8 cellular contexts compared by ENCODE assay signal in the genomic region with DNA sequence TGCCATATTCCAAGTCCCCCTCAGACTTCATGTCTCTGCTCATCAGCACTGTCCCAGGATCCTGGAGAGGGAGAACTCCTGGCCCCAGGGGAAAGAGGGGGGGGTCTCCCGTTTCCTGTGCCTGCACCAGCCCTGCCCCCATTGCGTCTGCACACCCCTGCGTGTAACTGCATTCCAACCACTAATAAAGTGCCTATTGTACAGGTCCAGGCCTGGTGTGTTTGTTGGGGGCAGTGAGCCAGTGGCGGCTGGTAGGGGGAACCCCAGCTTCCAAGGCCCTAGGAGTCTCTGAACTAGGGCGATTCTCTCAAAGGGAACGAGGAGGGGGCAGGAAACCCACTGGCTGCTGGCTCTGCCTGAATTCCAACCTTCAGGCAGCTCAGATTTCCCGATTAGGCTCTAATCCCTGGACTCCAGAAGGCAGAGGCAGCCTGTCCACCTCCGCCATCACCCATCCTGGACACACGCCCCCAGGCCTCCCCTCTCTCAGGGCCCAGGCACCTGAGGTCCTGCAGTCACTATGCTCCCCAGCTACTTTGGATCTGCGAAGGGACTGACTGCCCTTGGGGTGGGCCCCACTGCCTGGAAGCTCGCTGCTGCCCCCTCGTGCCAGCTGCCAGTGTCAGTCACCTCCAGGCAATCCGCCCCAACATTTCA. TPM values are rescaled to one million over a fixed set of nuclear protein-coding genes. Genes with fewer than 3 reads are reported as not detected.
DNase-seq lines count a peak whose midpoint lies in the region; ATAC-seq and TF ChIP-seq lines count a peak whose summit lies in the region.

No MANE protein-coding gene starts in this region.

- H2AFZ ChIP-seq in Loucy (ENCODE audit: low read length) = no peak overlapping the region

- H3K4me3 ChIP-seq in Loucy (ENCODE audit: low read length, poor library complexity, severe bottlenecking) = no peak overlapping the region

- no peaks in the 10 kb centered on the region for H4K20me1 ChIP-seq in Loucy (ENCODE audit: insufficient read depth, low read length, poor library complexity, severe bottlenecking)

- no peaks in the 10 kb centered on the region for H3K9me3 ChIP-seq in Loucy (ENCODE audit: insufficient read depth, low read depth, low read length)

- peak overlapping the region; percentile 38 for H3K4me2 ChIP-seq in Loucy (ENCODE audit: low read depth, low read length, poor library complexity, severe bottlenecking)

- DNase-seq in DMS79 treated with DMSO at 0.1 percent for 48 hours (lab: John Stamatoyannopoulos, UW) (peak; percentile 45), SK-N-DZ (ENCODE audit: low spot score) (peak; percentile 70), foreskin keratinocyte (peak in 1 of 2 donors; percentile 55), occipital lobe (lab: John Stamatoyannopoulos, UW) (peak; percentile 48), superior temporal gyrus (ENCODE audit: extremely low spot score) (peak; percentile 88)
- peak; percentile 80 for DNase-seq in activated gamma-delta T cell treated with anti-CD3 and anti-CD28 coated beads, Interleukin-2, amount 50 U/mL, for 16 hours (ENCODE audit: low read depth)

- H3K36me3 ChIP-seq in Loucy (ENCODE audit: insufficient read depth, low read length) = peaks cover 2% of the 10 kb centered on the region; the same call in 1 of the 2 replicates

- H3K27me3 ChIP-seq in Loucy (ENCODE audit: insufficient read depth, low read length, poor library complexity, severe bottlenecking) (no peaks in the 10 kb centered on the region), foreskin keratinocyte (no peaks in the 10 kb centered on the region)

- TF ChIP-seq CTCF in Loucy (conservative IDR thresholded peaks at IDR 0.05; ENCODE audit: low read length) (peak; percentile 81), foreskin keratinocyte (conservative IDR thresholded peaks at IDR 0.05) (peak; percentile 95)

- peak overlapping the region; percentile 47 for H3K9ac ChIP-seq in Loucy (ENCODE audit: low read depth, low read length, poor library complexity, severe bottlenecking)

- H3F3A ChIP-seq in Loucy (ENCODE audit: low read depth) = no peaks in the 10 kb centered on the region

- H3K9me2 ChIP-seq in Loucy (replicated peaks; ENCODE audit: low read depth, low read length) = no peaks in the 10 kb centered on the region

- H3K79me2 ChIP-seq in Loucy (ENCODE audit: insufficient read depth, low read length) = no peaks in the 10 kb centered on the region

- peak; percentile 77 for ATAC-seq in foreskin keratinocyte
- ATAC-seq in GM21367 (IDR thresholded peaks at IDR 0.05; ENCODE audit: unreplicated experiment) = no peak

- no peak overlapping the region for H3K27ac ChIP-seq in foreskin keratinocyte

- H3K4me1 ChIP-seq in Loucy (ENCODE audit: insufficient read depth, low read length, poor library complexity, severe bottlenecking) (peaks cover 21% of the 10 kb centered on the region), foreskin keratinocyte (peaks cover 5% of the 10 kb centered on the region)

RNA-seq across cellular contexts. Expression of a gene that starts 9.7 kb away (rescaled TPM):
- polyA plus RNA-seq in SK-N-DZ (2014; cell fraction: cytosol; rRNA removed) = 290 and 335 TPM in 2 replicates
- polyA plus RNA-seq in SK-N-DZ (2014; cell fraction: nucleus; rRNA removed) = 824 and 883 TPM in 2 replicates
- total RNA-seq in foreskin keratinocyte = 189 and 218 TPM in 2 replicates
- polyA plus RNA-seq in foreskin keratinocyte = 137 and 162 TPM in 2 replicates
- total RNA-seq in occipital lobe = 148 TPM

RNA-seq across cellular contexts. Expression of a gene that starts 19.1 kb away (rescaled TPM):
- polyA plus RNA-seq in SK-N-DZ (2014; cell fraction: cytosol; rRNA removed) = 13.7 and 15.7 TPM in 2 replicates
- polyA plus RNA-seq in SK-N-DZ (2014; cell fraction: nucleus; rRNA removed) = 21.2 and 36.2 TPM in 2 replicates
- 136 and 141 TPM in 2 replicates for total RNA-seq in foreskin keratinocyte
- polyA plus RNA-seq in foreskin keratinocyte = 130 and 138 TPM in 2 replicates
- total RNA-seq in occipital lobe = 25.9 TPM

RNA-seq across cellular contexts. Expression of a gene that starts 56.8 kb away (rescaled TPM):
- polyA plus RNA-seq in SK-N-DZ (2014; cell fraction: cytosol; rRNA removed) = 70.4 and 76.1 TPM in 2 replicates
- 258 and 376 TPM in 2 replicates for polyA plus RNA-seq in SK-N-DZ (2014; cell fraction: nucleus; rRNA removed)
- total RNA-seq in foreskin keratinocyte (30.4 and 35.8 TPM in 2 replicates), occipital lobe (32.1 TPM)
- polyA plus RNA-seq in foreskin keratinocyte = 46.4 and 49.4 TPM in 2 replicates

RNA-seq across cellular contexts. Expression of a gene that starts 57.4 kb away (rescaled TPM):
- polyA plus RNA-seq in SK-N-DZ (2014; cell fraction: cytosol; rRNA removed) = 0.31 and 0.53 TPM in 2 replicates
- 2.2 TPM in 1 of 2 replicates, not detected in the other for polyA plus RNA-seq in SK-N-DZ (2014; cell fraction: nucleus; rRNA removed)
- total RNA-seq in foreskin keratinocyte = 86.6 and 117 TPM in 2 replicates
- 99.1 and 112 TPM in 2 replicates for polyA plus RNA-seq in foreskin keratinocyte
- not detected for total RNA-seq in occipital lobe
